Comparison of ENCODE assay signal across 1 cellular context in the genomic region with DNA sequence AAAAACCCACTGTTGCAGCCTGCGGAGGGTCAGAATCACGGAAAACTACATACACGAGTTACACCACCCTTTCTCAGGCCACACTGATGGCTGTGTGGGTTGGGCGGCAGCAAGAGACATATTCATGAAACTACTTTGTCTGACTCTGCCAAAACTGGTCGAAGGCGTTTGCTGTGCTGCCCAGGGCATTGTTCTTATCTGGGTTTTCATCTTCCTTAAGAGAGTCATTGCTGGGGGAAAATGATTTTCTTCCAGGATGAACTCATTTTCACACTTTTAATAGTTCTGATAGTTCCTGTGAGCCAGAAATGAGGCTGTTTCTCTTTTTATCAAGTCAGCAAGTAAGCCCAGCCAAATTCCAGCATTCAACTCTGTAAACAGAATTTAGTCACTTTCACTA.
TF ChIP-seq lines count a peak whose summit lies in the region.

No MANE protein-coding gene starts in this region.

TF ChIP-seq in GM23338, 12 proteins besides CTCF, POLR2A, EP300 and RAD21:
- TF ChIP-seq, protein P1, sequence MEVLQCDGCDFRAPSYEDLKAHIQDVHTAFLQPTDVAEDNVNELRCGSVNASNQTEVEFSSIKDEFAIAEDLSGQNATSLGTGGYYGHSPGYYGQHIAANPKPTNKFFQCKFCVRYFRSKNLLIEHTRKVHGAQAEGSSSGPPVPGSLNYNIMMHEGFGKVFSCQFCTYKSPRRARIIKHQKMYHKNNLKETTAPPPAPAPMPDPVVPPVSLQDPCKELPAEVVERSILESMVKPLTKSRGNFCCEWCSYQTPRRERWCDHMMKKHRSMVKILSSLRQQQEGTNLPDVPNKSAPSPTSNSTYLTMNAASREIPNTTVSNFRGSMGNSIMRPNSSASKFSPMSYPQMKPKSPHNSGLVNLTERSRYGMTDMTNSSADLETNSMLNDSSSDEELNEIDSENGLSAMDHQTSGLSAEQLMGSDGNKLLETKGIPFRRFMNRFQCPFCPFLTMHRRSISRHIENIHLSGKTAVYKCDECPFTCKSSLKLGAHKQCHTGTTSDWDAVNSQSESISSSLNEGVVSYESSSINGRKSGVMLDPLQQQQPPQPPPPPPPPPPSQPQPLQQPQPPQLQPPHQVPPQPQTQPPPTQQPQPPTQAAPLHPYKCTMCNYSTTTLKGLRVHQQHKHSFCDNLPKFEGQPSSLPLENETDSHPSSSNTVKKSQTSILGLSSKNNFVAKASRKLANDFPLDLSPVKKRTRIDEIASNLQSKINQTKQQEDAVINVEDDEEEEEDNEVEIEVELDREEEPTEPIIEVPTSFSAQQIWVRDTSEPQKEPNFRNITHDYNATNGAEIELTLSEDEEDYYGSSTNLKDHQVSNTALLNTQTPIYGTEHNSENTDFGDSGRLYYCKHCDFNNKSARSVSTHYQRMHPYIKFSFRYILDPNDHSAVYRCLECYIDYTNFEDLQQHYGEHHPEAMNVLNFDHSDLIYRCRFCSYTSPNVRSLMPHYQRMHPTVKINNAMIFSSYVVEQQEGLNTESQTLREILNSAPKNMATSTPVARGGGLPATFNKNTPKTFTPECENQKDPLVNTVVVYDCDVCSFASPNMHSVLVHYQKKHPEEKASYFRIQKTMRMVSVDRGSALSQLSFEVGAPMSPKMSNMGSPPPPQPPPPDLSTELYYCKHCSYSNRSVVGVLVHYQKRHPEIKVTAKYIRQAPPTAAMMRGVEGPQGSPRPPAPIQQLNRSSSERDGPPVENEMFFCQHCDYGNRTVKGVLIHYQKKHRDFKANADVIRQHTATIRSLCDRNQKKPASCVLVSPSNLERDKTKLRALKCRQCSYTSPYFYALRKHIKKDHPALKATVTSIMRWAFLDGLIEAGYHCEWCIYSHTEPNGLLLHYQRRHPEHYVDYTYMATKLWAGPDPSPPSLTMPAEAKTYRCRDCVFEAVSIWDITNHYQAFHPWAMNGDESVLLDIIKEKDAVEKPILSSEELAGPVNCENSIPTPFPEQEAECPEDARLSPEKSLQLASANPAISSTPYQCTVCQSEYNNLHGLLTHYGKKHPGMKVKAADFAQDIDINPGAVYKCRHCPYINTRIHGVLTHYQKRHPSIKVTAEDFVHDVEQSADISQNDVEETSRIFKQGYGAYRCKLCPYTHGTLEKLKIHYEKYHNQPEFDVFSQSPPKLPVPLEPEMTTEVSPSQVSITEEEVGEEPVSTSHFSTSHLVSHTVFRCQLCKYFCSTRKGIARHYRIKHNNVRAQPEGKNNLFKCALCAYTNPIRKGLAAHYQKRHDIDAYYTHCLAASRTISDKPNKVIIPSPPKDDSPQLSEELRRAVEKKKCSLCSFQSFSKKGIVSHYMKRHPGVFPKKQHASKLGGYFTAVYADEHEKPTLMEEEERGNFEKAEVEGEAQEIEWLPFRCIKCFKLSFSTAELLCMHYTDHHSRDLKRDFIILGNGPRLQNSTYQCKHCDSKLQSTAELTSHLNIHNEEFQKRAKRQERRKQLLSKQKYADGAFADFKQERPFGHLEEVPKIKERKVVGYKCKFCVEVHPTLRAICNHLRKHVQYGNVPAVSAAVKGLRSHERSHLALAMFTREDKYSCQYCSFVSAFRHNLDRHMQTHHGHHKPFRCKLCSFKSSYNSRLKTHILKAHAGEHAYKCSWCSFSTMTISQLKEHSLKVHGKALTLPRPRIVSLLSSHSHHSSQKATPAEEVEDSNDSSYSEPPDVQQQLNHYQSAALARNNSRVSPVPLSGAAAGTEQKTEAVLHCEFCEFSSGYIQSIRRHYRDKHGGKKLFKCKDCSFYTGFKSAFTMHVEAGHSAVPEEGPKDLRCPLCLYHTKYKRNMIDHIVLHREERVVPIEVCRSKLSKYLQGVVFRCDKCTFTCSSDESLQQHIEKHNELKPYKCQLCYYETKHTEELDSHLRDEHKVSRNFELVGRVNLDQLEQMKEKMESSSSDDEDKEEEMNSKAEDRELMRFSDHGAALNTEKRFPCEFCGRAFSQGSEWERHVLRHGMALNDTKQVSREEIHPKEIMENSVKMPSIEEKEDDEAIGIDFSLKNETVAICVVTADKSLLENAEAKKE (CRISPR knock-in tag; IDR thresholded peaks at IDR 0.05) = no peak
- TF ChIP-seq EZH2 (IDR thresholded peaks at IDR 0.05; ENCODE audit: low read depth, unreplicated experiment) (no peak), ZNF114 (CRISPR knock-in tag; IDR thresholded peaks at IDR 0.05) (no peak), POLR2AphosphoS5 (IDR thresholded peaks at IDR 0.05; ENCODE audit: low read depth) (no peak), ZNF331 (CRISPR knock-in tag; IDR thresholded peaks at IDR 0.05; ENCODE audit: low read depth) (no peak)
- TF ChIP-seq, protein P2, sequence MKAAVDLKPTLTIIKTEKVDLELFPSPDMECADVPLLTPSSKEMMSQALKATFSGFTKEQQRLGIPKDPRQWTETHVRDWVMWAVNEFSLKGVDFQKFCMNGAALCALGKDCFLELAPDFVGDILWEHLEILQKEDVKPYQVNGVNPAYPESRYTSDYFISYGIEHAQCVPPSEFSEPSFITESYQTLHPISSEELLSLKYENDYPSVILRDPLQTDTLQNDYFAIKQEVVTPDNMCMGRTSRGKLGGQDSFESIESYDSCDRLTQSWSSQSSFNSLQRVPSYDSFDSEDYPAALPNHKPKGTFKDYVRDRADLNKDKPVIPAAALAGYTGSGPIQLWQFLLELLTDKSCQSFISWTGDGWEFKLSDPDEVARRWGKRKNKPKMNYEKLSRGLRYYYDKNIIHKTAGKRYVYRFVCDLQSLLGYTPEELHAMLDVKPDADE (IDR thresholded peaks at IDR 0.05) = no peak
